In genomic region chr20:36010745-36011326, GRCh38 we compare ENCODE assay signal across 23 cellular contexts. TPM values are rescaled to one million over a fixed set of nuclear protein-coding genes. Genes with fewer than 3 reads are reported as not detected.
DNase-seq lines count a peak whose midpoint lies in the region; ATAC-seq, FAIRE-seq and TF ChIP-seq lines count a peak whose summit lies in the region.
"Had no signal": no experiment of that assay in that cellular context is flagged by ENCODE, and none has a peak within 500 bp of the region (broad histone marks: within the 10 kb centered on the region; RNA-seq: fewer than 3 reads in every experiment).

No MANE protein-coding gene starts in this region.

- in situ Hi-C loops in IMR-90 (cut with MboI; ENCODE audit: low sequenced_read_pairs) = no loop called here

- peaks cover 13% of the 10 kb centered on the region for H3F3A ChIP-seq in neural progenitor cell (ENCODE audit: low read depth)

- no peak overlapping the region for H3K4me2 ChIP-seq in IMR-90 (ENCODE audit: low read depth, low read length)
- H3K4me2 ChIP-seq in H1 (ENCODE audit: insufficient read depth in 1 of 2, low read depth in 2 of 2, low read length in 2 of 2) = no peak overlapping the region
- no peak overlapping the region for H3K4me2 ChIP-seq in neural progenitor cell
- no peak overlapping the region for H3K4me2 ChIP-seq in OCI-LY7 (ENCODE audit: low read length)
- H3K4me2 ChIP-seq: A549 had no signal

- H3K27me3 ChIP-seq in IMR-90 (ENCODE audit: control insufficient read depth, insufficient read depth, low read length) (peaks cover 2% of the 10 kb centered on the region; the same call in 1 of the 2 replicates), H1 (replicated peaks in 1 of 4; ENCODE audit: control insufficient read depth in 3 of 4, extremely low read depth in 1 of 4, insufficient read depth in 3 of 4, low read length in 3 of 4) (no peaks in the 10 kb centered on the region), neural progenitor cell (no peaks in the 10 kb centered on the region), small intestine (ENCODE audit: control insufficient read depth in 2 of 2, insufficient read depth in 2 of 2, low read length in 2 of 2) (no peaks in the 10 kb centered on the region)

- H3K9me1 ChIP-seq in IMR-90 (ENCODE audit: insufficient read depth, low read length) = no peaks in the 10 kb centered on the region

- no TSS peak for BruUV-seq in IMR-90 (replicated peaks; lab: Mats Ljungman, UMichigan)
- BruUV-seq in OCI-LY7 (replicated peaks; lab: Mats Ljungman, UMichigan) = no TSS peak

- CTCF ChIA-PET in IMR-90 (lab: Yijun Ruan, JAX) = no interaction called here
- CTCF ChIA-PET in H1 (lab: Charles Lee; ENCODE audit: partially characterized antibody) = interaction anchor here (0.6 to 5.1 kb wide), 7 partner anchors 12 to 128 kb away, joined by 3 to 40 read pairs (median 4); partner anchors contain the start of gene SCAND1
- CTCF ChIA-PET in OCI-LY7 (lab: Charles Lee; ENCODE audit: unreplicated experiment) = no interaction called here

- H2AFZ ChIP-seq in IMR-90 (replicated peaks; ENCODE audit: low read length, poor library complexity) = peak overlapping the region; percentile 39
- 0 out of 2 replicates have a peak overlapping the region, but pooled peaks have one; percentile 43 for H2AFZ ChIP-seq in H1 (ENCODE audit: low read length)
- no peak overlapping the region for H2AFZ ChIP-seq in neural progenitor cell (replicated peaks)
- H2AFZ ChIP-seq in OCI-LY7 (ENCODE audit: low read length) = no peak overlapping the region

- no peaks in the 10 kb centered on the region for H3K9me2 ChIP-seq in OCI-LY7 (ENCODE audit: insufficient read depth, low read length)

- H2AK9ac ChIP-seq in IMR-90 (replicated peaks; ENCODE audit: low read depth, low read length, poor library complexity) = no peak overlapping the region

- H3K79me2 ChIP-seq in H1 (ENCODE audit: control insufficient read depth in 1 of 2, insufficient read depth in 2 of 2, low read length in 2 of 2) = no peaks in the 10 kb centered on the region
- H3K79me2 ChIP-seq in neural progenitor cell (ENCODE audit: low read depth) = no peaks in the 10 kb centered on the region
- H3K79me2 ChIP-seq in OCI-LY7 (ENCODE audit: insufficient read depth, low read depth, low read length) = no peaks in the 10 kb centered on the region

- H3K4me1 Mint-ChIP-seq in neural progenitor cell = peaks cover 9% of the 10 kb centered on the region
- H3K4me1 Mint-ChIP-seq in T-helper 17 cell = no peaks in the 10 kb centered on the region
- H3K4me1 Mint-ChIP-seq: B cell, CD14-positive monocyte had no signal

- H3K4ac ChIP-seq in IMR-90 (ENCODE audit: low read depth, low read length) = no peak overlapping the region
- no peak overlapping the region for H3K4ac ChIP-seq in H1 (replicated peaks; ENCODE audit: insufficient read length, low read depth, low read length)

- no peaks in the 10 kb centered on the region for H3K9me3 Mint-ChIP-seq in neural progenitor cell

- no peak overlapping the region for H2BK20ac ChIP-seq in IMR-90 (ENCODE audit: low read depth, low read length)
- no peak overlapping the region for H2BK20ac ChIP-seq in H1 (ENCODE audit: low read length)

- FAIRE-seq in H1 (lab: Jason Lieb, UNC) (no peak), small intestine (lab: Jason Lieb, UNC) (no peak)
- FAIRE-seq: A549, GM19239 had no signal

- H3K4me3 ChIP-seq in IMR-90 (ENCODE audit: insufficient read depth, low read depth, low read length) = no peak overlapping the region
- no peak overlapping the region for H3K4me3 ChIP-seq in H1 (ENCODE audit: extremely low read depth in 1 of 4, insufficient read depth in 2 of 4, low read depth in 3 of 4, low read length in 4 of 4)
- H3K4me3 ChIP-seq in neural progenitor cell = no peak overlapping the region
- H3K4me3 ChIP-seq in OCI-LY7 (ENCODE audit: low read depth, low read length, poor library complexity, severe bottlenecking) = no peak overlapping the region
- H3K4me3 ChIP-seq in small intestine (ENCODE audit: low read depth in 1 of 2, low read length in 2 of 2) = no peak overlapping the region
- H3K4me3 ChIP-seq: A549, SK-N-MC had no signal

- H3K18ac ChIP-seq in IMR-90 (ENCODE audit: low read depth, low read length) (no peak overlapping the region), H1 (ENCODE audit: extremely low read depth, low read length) (no peak overlapping the region; the same call in 1 of the 2 replicates)

- no peaks in the 10 kb centered on the region for H3K79me1 ChIP-seq in IMR-90 (ENCODE audit: low read depth in 1 of 2, low read length in 2 of 2)
- H3K79me1 ChIP-seq in H1 (ENCODE audit: low read depth, low read length) = no peaks in the 10 kb centered on the region

- no peaks in the 10 kb centered on the region for H3K4me1 ChIP-seq in IMR-90 (ENCODE audit: control insufficient read depth, insufficient read depth, low read length)
- H3K4me1 ChIP-seq in H1 (replicated peaks in 1 of 4; ENCODE audit: control insufficient read depth in 3 of 4, insufficient read depth in 4 of 4, low read length in 3 of 4) = no peaks in the 10 kb centered on the region
- H3K4me1 ChIP-seq in neural progenitor cell = peaks cover 11% of the 10 kb centered on the region
- no peaks in the 10 kb centered on the region for H3K4me1 ChIP-seq in OCI-LY7 (ENCODE audit: insufficient read depth, low read length, poor library complexity, severe bottlenecking)
- H3K4me1 ChIP-seq in small intestine (ENCODE audit: control insufficient read depth in 2 of 2, insufficient read depth in 1 of 2, low read depth in 1 of 2, low read length in 1 of 2) = no peaks in the 10 kb centered on the region
- H3K4me1 ChIP-seq: A549 had no signal

- WGBS in IMR-90 (ENCODE audit: extremely low coverage in 2 of 2, insufficient read length in 1 of 2), 2 experiments = no CpG with 5 or more reads among the region's 6 CpGs
- WGBS in H1 (ENCODE audit: extremely low coverage in 1 of 2, insufficient coverage in 1 of 2, insufficient read length in 1 of 2, insufficient replicate concordance in 2 of 2, low coverage in 1 of 2, low lambda C conversion rate in 2 of 2, missing lambda C conversion rate in 1 of 2), 2 experiments = 87% methylated on average over 6 of the region's 6 CpGs; no CpG with 5 or more reads in 1 of the 2 experiments
- 80 to 91% (median 84%) methylated on average over 6 of the region's 6 CpGs for WGBS in small intestine, 3 donors

- H2BK120ac ChIP-seq in IMR-90 (ENCODE audit: low read depth, low read length) (no peak overlapping the region), H1 (replicated peaks; ENCODE audit: low read depth, low read length) (no peak overlapping the region)

- H3K27ac Mint-ChIP-seq in neural progenitor cell (peak overlapping the region; percentile 83), T-helper 17 cell (no peak overlapping the region)
- H3K27ac Mint-ChIP-seq: B cell, CD14-positive monocyte had no signal

- TF ChIP-seq RAD21 in IMR-90 (IDR thresholded peaks at IDR 0.05; ENCODE audit: low read length) = no peak
- TF ChIP-seq RAD21 in H1 (IDR thresholded peaks at IDR 0.05 in 1 of 2, conservative IDR thresholded peaks at IDR 0.05 in 1 of 2; ENCODE audit: low read depth in 2 of 2, low read length in 2 of 2) = no peak

- no peak overlapping the region for H2AK5ac ChIP-seq in IMR-90 (ENCODE audit: low read depth, low read length)
- H2AK5ac ChIP-seq in H1 (ENCODE audit: low read depth, low read length) = no peak overlapping the region

- no peaks in the 10 kb centered on the region for H3K23me2 ChIP-seq in H1 (ENCODE audit: low read depth, low read length)

- H2BK15ac ChIP-seq in IMR-90 (ENCODE audit: low read depth, low read length) = no peak overlapping the region
- H2BK15ac ChIP-seq in H1 (ENCODE audit: low read length) = no peak overlapping the region

- H4K20me1 ChIP-seq in IMR-90 (ENCODE audit: insufficient read depth, low read length) = no peaks in the 10 kb centered on the region
- H4K20me1 ChIP-seq in H1 (replicated peaks in 1 of 2; ENCODE audit: control insufficient read depth in 1 of 2, insufficient read depth in 2 of 2, low read length in 2 of 2) = no peaks in the 10 kb centered on the region
- no peaks in the 10 kb centered on the region for H4K20me1 ChIP-seq in neural progenitor cell (ENCODE audit: low read depth)
- no peaks in the 10 kb centered on the region for H4K20me1 ChIP-seq in OCI-LY7 (ENCODE audit: insufficient read depth, low read length)

- no peaks in the 10 kb centered on the region for H3K36me3 Mint-ChIP-seq in neural progenitor cell
- H3K36me3 Mint-ChIP-seq in T-helper 17 cell (ENCODE audit: low read depth) = no peaks in the 10 kb centered on the region
- H3K36me3 Mint-ChIP-seq: CD14-positive monocyte had no signal

- TF ChIP-seq EP300 in H1 (IDR thresholded peaks at IDR 0.05; ENCODE audit: borderline replicate concordance in 1 of 2, low read depth in 2 of 2, low read length in 2 of 2) = no peak

- H3K4me3 Mint-ChIP-seq in neural progenitor cell = no peak overlapping the region
- no peak overlapping the region for H3K4me3 Mint-ChIP-seq in T-helper 17 cell
- H3K4me3 Mint-ChIP-seq: B cell, CD14-positive monocyte had no signal

- H2BK12ac ChIP-seq in H1 (ENCODE audit: low read depth, low read length) = no peak overlapping the region

- intact Hi-C loops in IMR-90 (cut with micrococcal nuclease) = no loop called here
- intact Hi-C loops in OCI-LY7 (cut with micrococcal nuclease; ENCODE audit: unreplicated experiment) = no loop called here

- H2BK5ac ChIP-seq in IMR-90 (ENCODE audit: low read depth, low read length, poor library complexity, severe bottlenecking) (no peak overlapping the region), H1 (ENCODE audit: low read depth, low read length) (no peak overlapping the region)

- dilution Hi-C loops in IMR-90 (cut with HindIII; ENCODE audit: low sequenced_read_pairs, unreplicated experiment) = no loop called here

- POLR2A ChIA-PET in IMR-90 (lab: Charles Lee; ENCODE audit: unreplicated experiment) (no interaction called here), H1 (lab: Charles Lee; ENCODE audit: partially characterized antibody) (no interaction called here), OCI-LY7 (lab: Charles Lee) (no interaction called here)

- H3K36me3 ChIP-seq in IMR-90 (ENCODE audit: control insufficient read depth, insufficient read depth, low read length) (no peaks in the 10 kb centered on the region), H1 (ENCODE audit: control insufficient read depth in 2 of 4, insufficient read depth in 4 of 4, low read length in 3 of 4) (no peaks in the 10 kb centered on the region), neural progenitor cell (no peaks in the 10 kb centered on the region), OCI-LY7 (ENCODE audit: insufficient read depth, low read length) (no peaks in the 10 kb centered on the region), small intestine (ENCODE audit: control insufficient read depth in 2 of 2, insufficient read depth in 2 of 2, low read length in 2 of 2) (no peaks in the 10 kb centered on the region)

- H4K8ac ChIP-seq in IMR-90 (ENCODE audit: low read depth in 2 of 2, low read length in 2 of 2) (no peak overlapping the region), H1 (ENCODE audit: extremely low read depth, insufficient read depth, low read length) (no peak overlapping the region)

- H3K27ac ChIP-seq in IMR-90 (ENCODE audit: insufficient read depth, low read length) = no peak overlapping the region
- H3K27ac ChIP-seq in H1 (ENCODE audit: low read depth, low read length) = no peak overlapping the region
- H3K27ac ChIP-seq in neural progenitor cell = peak overlapping the region; percentile 67
- H3K27ac ChIP-seq in OCI-LY7 (ENCODE audit: low read depth, low read length, poor library complexity, severe bottlenecking) = no peak overlapping the region
- no peak overlapping the region for H3K27ac ChIP-seq in small intestine (ENCODE audit: low read depth in 1 of 2, low read length in 1 of 2)
- H3K27ac ChIP-seq: SK-N-MC had no signal

- TF ChIP-seq CTCF in IMR-90 (conservative IDR thresholded peaks at IDR 0.05; ENCODE audit: low read depth, low read length) (no peak), H1 (IDR thresholded peaks at IDR 0.05; ENCODE audit: control extremely low read depth in 1 of 3, insufficient read depth in 1 of 3, low read depth in 1 of 3, low read length in 3 of 3) (no peak), neural progenitor cell (IDR thresholded peaks at IDR 0.05) (no peak), OCI-LY7 (conservative IDR thresholded peaks at IDR 0.05; ENCODE audit: low read length) (no peak)

- ATAC-seq in IMR-90 (ENCODE audit: low read depth) (no peak), T-helper 17 cell (no peak)
- ATAC-seq: A549, PC-3 had no signal

- TF ChIP-seq POLR2A in IMR-90 (IDR thresholded peaks at IDR 0.05; ENCODE audit: low read depth, low read length) = no peak
- TF ChIP-seq POLR2A in H1 (IDR thresholded peaks at IDR 0.05; ENCODE audit: control extremely low read depth in 1 of 2, low read depth in 2 of 2, low read length in 2 of 2) = no peak

- no peak overlapping the region for H3K14ac ChIP-seq in IMR-90 (replicated peaks; ENCODE audit: low read depth, low read length)
- no peak overlapping the region for H3K14ac ChIP-seq in H1 (ENCODE audit: insufficient read length)

- H4K91ac ChIP-seq in IMR-90 (ENCODE audit: insufficient read depth, low read depth, low read length) (no peak overlapping the region), H1 (replicated peaks; ENCODE audit: insufficient read length, low read length) (no peak overlapping the region)

- DNase-seq in ELF-1 (ENCODE audit: low read depth, low spot score) = peak; percentile 60
- no peak for DNase-seq in IMR-90
- DNase-seq in H1 (ENCODE audit: low read depth in 1 of 2, low spot score in 2 of 2) = no peak
- peak; percentile 28 for DNase-seq in neural progenitor cell (ENCODE audit: low spot score)
- DNase-seq in OCI-LY7 (ENCODE audit: low spot score) = no peak
- DNase-seq in small intestine = no peak
- no peak for DNase-seq in T-helper 17 cell
- DNase-seq: GDM1, KBM-7, MM.1S, NCI-H1048, NCI-H1417 treated with DMSO at 0.1 percent for 48 hours, NCI-H187, NCI-H226, NCI-H510A treated with DMSO at 0.1 percent for 48 hours, PC-3, RPMI8226, SHP77 treated with DMSO at 0.1 percent for 48 hours had no signal

- no peak overlapping the region for H3K56ac ChIP-seq in IMR-90 (ENCODE audit: extremely low read depth, insufficient read depth, low read length)
- H3K56ac ChIP-seq in H1 (replicated peaks; ENCODE audit: insufficient read length, low read depth, low read length) = no peak overlapping the region

- no peaks in the 10 kb centered on the region for H3K27me3 Mint-ChIP-seq in neural progenitor cell (ENCODE audit: insufficient read depth, low read depth)
- H3K27me3 Mint-ChIP-seq in T-helper 17 cell = peaks cover 18% of the 10 kb centered on the region

- no peak overlapping the region for H3K9ac ChIP-seq in IMR-90 (ENCODE audit: low read depth, low read length)
- no peak overlapping the region for H3K9ac ChIP-seq in H1 (replicated peaks in 1 of 4; ENCODE audit: extremely low read depth in 1 of 4, low read depth in 3 of 4, low read length in 3 of 4)
- no peak overlapping the region for H3K9ac ChIP-seq in neural progenitor cell

- H3K23ac ChIP-seq in IMR-90 (ENCODE audit: low read depth, low read length) (no peak overlapping the region), H1 (ENCODE audit: insufficient read length) (no peak overlapping the region)

- no peak overlapping the region for H4K5ac ChIP-seq in IMR-90 (ENCODE audit: low read depth, low read length)
- H4K5ac ChIP-seq in H1 (ENCODE audit: insufficient read length, low read depth, low read length) = no peak overlapping the region

- H3K9me3 ChIP-seq in IMR-90 (ENCODE audit: control insufficient read depth, insufficient read depth, low read length) (no peaks in the 10 kb centered on the region), H1 (ENCODE audit: insufficient read depth in 2 of 2, low read depth in 1 of 2, low read length in 1 of 2) (no peaks in the 10 kb centered on the region), neural progenitor cell (ENCODE audit: low read depth) (no peaks in the 10 kb centered on the region), OCI-LY7 (ENCODE audit: low read length) (no peaks in the 10 kb centered on the region), small intestine (ENCODE audit: control insufficient read depth, low read depth) (no peaks in the 10 kb centered on the region), T-helper 17 cell (ENCODE audit: control insufficient read depth, low read length, poor library complexity, severe bottlenecking) (no peaks in the 10 kb centered on the region)
- H3K9me3 ChIP-seq: A549 had no signal

RNA-seq across cellular contexts. Expression of gene CNBD2, which starts 42.4 kb away (rescaled TPM):
- total RNA-seq in IMR-90 (2012; rRNA removed) (0.56 and 0.90 TPM in 2 replicates), neural progenitor cell (ENCODE audit: low replicate concordance) (4.4 and 6.1 TPM in 2 replicates), OCI-LY7 (2022) (10.2 and 10.5 TPM in 2 replicates), T-helper 17 cell (10 to 100 TPM; 11.7 to 16.6 TPM)
- polyA plus RNA-seq in IMR-90 (2012; rRNA removed) (1.7 and 2.5 TPM in 2 replicates), H1 (2011; rRNA removed) (3.2 and 4.5 TPM in 2 replicates), small intestine (10 to 100 TPM; 10.6 to 17.7 (median 16.5) TPM)
- 2.2 and 6.3 TPM in 2 replicates for polyA plus RNA-seq in IMR-90 (2012; cell fraction: cytosol; rRNA removed)
- polyA plus RNA-seq in IMR-90 (2012; cell fraction: nucleus; rRNA removed; ENCODE audit: low replicate concordance) = 3.4 and 4.2 TPM in 2 replicates
- 1.8 and 2.6 TPM in 2 replicates for total RNA-seq in H1 (2021; fragmentation: NEBNext Ultra II Directional; extraction: Animal tissue kit (Norgen Biotek cat#: 25700))
- 5.0 TPM for polyA plus RNA-seq in H1 (2011; cell fraction: cytosol; rRNA removed)
- polyA plus RNA-seq in H1 (2011; cell fraction: nucleus; rRNA removed) = 3.8 TPM
- polyA plus RNA-seq in H1 (2012, experiment 1 of 2) = 1.9 to 2.5 TPM (median 2.0 TPM) in 4 replicates
- 2.7 TPM for polyA plus RNA-seq in H1 (2012, experiment 2 of 2)
- 4.3 TPM for polyA plus RNA-seq in H1 (2013, experiment 1 of 2)
- polyA plus RNA-seq in H1 (2013, experiment 2 of 2) = 4.0 TPM
- 1.6 and 2.0 TPM in 2 replicates for polyA minus RNA-seq in H1 (2011; rRNA and poly(A)+ RNA removed)
- not detected for polyA minus RNA-seq in H1 (2011; cell fraction: cytosol; rRNA and poly(A)+ RNA removed)
- 4.3 TPM for polyA minus RNA-seq in H1 (2011; cell fraction: nucleus; rRNA and poly(A)+ RNA removed)
- total RNA-seq in OCI-LY7 (2014; rRNA removed; shearing (Covaris generic)) = 10.4 and 14.9 TPM in 2 replicates

RNA-seq across cellular contexts. Expression of gene SCAND1, which starts 56.5 kb away (rescaled TPM):
- total RNA-seq in IMR-90 (2012; rRNA removed) (7.5 and 11.7 TPM in 2 replicates), neural progenitor cell (ENCODE audit: low replicate concordance) (6.4 and 46.6 TPM in 2 replicates), OCI-LY7 (2022) (63.5 and 75.6 TPM in 2 replicates), T-helper 17 cell (10 to 100 TPM; 54.6 to 60.7 TPM)
- polyA plus RNA-seq in IMR-90 (2012; rRNA removed) (26.8 and 44.2 TPM in 2 replicates), H1 (2011; rRNA removed) (83.7 and 165 TPM in 2 replicates), small intestine (100 to 1,000 TPM; 181 to 283 (median 277) TPM)
- polyA plus RNA-seq in IMR-90 (2012; cell fraction: cytosol; rRNA removed) = 114 and 126 TPM in 2 replicates
- polyA plus RNA-seq in IMR-90 (2012; cell fraction: nucleus; rRNA removed; ENCODE audit: low replicate concordance) = 30.7 and 73.2 TPM in 2 replicates
- total RNA-seq in H1 (2021; fragmentation: NEBNext Ultra II Directional; extraction: Animal tissue kit (Norgen Biotek cat#: 25700)) = 73.1 and 86.0 TPM in 2 replicates
- polyA plus RNA-seq in H1 (2011; cell fraction: cytosol; rRNA removed) = 71.6 TPM
- 99.8 TPM for polyA plus RNA-seq in H1 (2011; cell fraction: nucleus; rRNA removed)
- 15.3 to 57.1 TPM (median 42.1 TPM) in 4 replicates for polyA plus RNA-seq in H1 (2012, experiment 1 of 2)
- 81.4 TPM for polyA plus RNA-seq in H1 (2012, experiment 2 of 2)
- 70.0 TPM for polyA plus RNA-seq in H1 (2013, experiment 1 of 2)
- polyA plus RNA-seq in H1 (2013, experiment 2 of 2) = 68.5 TPM
- 5.7 and 6.8 TPM in 2 replicates for polyA minus RNA-seq in H1 (2011; rRNA and poly(A)+ RNA removed)
- 31.8 TPM for polyA minus RNA-seq in H1 (2011; cell fraction: cytosol; rRNA and poly(A)+ RNA removed)
- polyA minus RNA-seq in H1 (2011; cell fraction: nucleus; rRNA and poly(A)+ RNA removed) = 28.2 TPM
- total RNA-seq in OCI-LY7 (2014; rRNA removed; shearing (Covaris generic)) = 62.5 and 97.6 TPM in 2 replicates

Comparison
In these comparisons a context has a peak if more than half of its experiments do, and no peak if none do; other contexts are left out.
1. DNase-seq: peak in ELF-1 (single experiment) and neural progenitor cell (single experiment); none in IMR-90 (single experiment), H1 (0 of 2), OCI-LY7 (single experiment), small intestine (single experiment) and T-helper 17 cell (0 of 3).
2. H2AFZ ChIP-seq: peak in IMR-90 (single experiment) and H1 (single experiment); none in neural progenitor cell (single experiment) and OCI-LY7 (single experiment).